In the genomic region with DNA sequence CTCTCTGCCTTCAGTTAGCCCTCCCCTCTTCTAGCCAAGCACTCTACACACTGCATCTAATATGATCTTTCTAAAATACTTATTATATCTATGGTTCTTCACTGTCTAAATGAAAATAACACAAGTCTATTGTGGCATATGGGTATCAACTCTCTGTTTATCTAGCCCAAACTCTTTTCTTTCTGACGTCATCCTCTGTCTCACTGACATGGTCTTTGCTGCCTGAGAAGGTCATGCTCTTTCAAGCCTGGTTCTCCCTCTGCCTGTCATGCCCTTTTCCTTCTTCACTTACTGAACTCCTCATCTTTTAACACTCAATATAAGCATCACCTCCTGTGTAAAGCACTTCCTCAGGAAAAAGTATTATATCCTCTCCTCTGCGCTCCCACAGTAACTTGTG, we compare ENCODE assay signal across 7 cellular contexts.
"Had no signal": no experiment of that assay in that cellular context is flagged by ENCODE, and none has a peak within 500 bp of the region (broad histone marks: within the 10 kb centered on the region; RNA-seq: fewer than 3 reads in every experiment).

No MANE protein-coding gene starts in this region.

- FAIRE-seq: HTR-8/SVneo, K562 had no signal

- DNase-seq: IMR-90, KBM-7, KG1 had no signal

- H3K4me2 ChIP-seq: KMS-11 had no signal

- H3K9ac ChIP-seq: KMS-11 had no signal

- ATAC-seq: K562 had no signal

- H3K27ac ChIP-seq: HL-60, KMS-11 had no signal

- H3K4me3 ChIP-seq: K562 had no signal
